In the genomic region with DNA sequence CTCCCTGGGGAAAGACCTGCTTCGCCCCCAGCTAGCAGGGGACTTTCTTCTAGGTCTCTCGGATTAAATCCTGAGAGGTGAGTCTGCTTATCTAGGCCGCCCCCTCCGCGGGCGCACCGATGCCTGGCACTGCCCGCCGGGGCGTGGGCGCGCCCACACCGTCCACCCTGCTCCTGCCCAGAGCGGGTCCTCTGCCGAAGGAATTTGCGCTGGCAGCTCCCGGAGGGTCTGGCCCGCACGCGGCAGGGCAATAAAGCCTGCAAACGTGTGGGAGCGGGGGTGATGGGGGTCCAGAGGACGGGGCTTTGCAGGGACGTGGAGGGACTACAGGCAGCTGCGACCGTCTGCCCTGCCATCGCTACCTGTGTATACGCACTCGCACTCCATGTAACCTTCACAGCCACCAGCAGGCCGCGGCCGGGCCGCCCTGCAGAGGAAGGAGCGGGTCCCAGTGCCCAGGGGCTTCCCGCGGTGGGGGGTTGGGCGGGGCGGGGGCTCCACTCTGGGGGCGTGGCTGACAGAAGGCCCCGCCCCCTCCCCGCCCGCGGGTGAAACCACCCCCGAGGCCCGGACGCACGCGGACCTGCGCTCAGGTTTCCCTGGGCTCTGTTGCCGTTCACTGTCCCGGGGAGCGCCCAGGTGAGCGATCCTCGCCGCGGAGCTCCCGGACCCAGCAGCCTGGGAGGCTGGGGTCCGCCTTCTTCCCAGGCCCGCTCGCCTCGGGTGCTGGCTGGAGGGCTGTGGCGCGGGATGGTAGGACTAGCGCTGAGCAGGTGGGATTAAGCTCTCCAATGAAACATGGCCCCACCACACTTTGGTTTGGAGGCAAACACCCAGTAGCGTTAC, we compare ENCODE assay signal across 15 cellular contexts.
DNase-seq lines count a peak whose midpoint lies in the region; ATAC-seq and TF ChIP-seq lines count a peak whose summit lies in the region.
"Had no signal": no experiment of that assay in that cellular context is flagged by ENCODE, and none has a peak within 500 bp of the region (broad histone marks: within the 10 kb centered on the region; RNA-seq: fewer than 3 reads in every experiment).

No MANE protein-coding gene starts in this region.

- DNase-seq in H7 (peak; percentile 87), WTC11 (ENCODE audit: low spot score) (peak; percentile 34), islet precursor cell (peak; percentile 49), type B pancreatic cell (ENCODE audit: extremely low spot score, unreplicated experiment) (peak; percentile 62)
- DNase-seq: AML-193; CD4-positive, CD25-positive, alpha-beta regulatory T cell; DMS53; NCI-H1436; NCI-H226; NCI-H526 treated with DMSO at 0.1 percent for 48 hours; OCI-M1; SJCRH30 had no signal

- H3K4me3 ChIP-seq in H7 (ENCODE audit: insufficient read depth, low read depth, low read length), result no peak overlapping the region
- H3K4me3 ChIP-seq: SJCRH30 had no signal

- peaks cover 64% of the 10 kb centered on the region for H3K4me1 Mint-ChIP-seq in WTC11
- H3K4me1 Mint-ChIP-seq in type B pancreatic cell (ENCODE audit: unreplicated experiment), result peaks cover 43% of the 10 kb centered on the region
- H3K4me1 Mint-ChIP-seq: CD4-positive, CD25-positive, alpha-beta regulatory T cell had no signal

- H3K27ac Mint-ChIP-seq in WTC11, result peak overlapping the region; percentile 79
- H3K27ac Mint-ChIP-seq in type B pancreatic cell, result no peak overlapping the region

- no peak overlapping the region for H3K4me3 Mint-ChIP-seq in WTC11
- H3K4me3 Mint-ChIP-seq in type B pancreatic cell, result no peak overlapping the region
- H3K4me3 Mint-ChIP-seq: CD4-positive, CD25-positive, alpha-beta regulatory T cell had no signal

- H3K36me3 ChIP-seq in H7 (replicated peaks; ENCODE audit: control insufficient read depth, insufficient read depth, low read length), result no peaks in the 10 kb centered on the region
- H3K36me3 ChIP-seq: SJCRH30 had no signal

- CTCF ChIA-PET in WTC11 (lab: Charles Lee), result interaction anchor here (0.8 to 1.2 kb wide), 3 partner anchors 8 to 243 kb away, joined by 4 to 6 read pairs (median 4); no protein-coding TSS in a partner anchor

- H3K27me3 Mint-ChIP-seq in WTC11 (ENCODE audit: low read depth), result no peaks in the 10 kb centered on the region; the same call in 1 of the 2 replicates
- H3K27me3 Mint-ChIP-seq in type B pancreatic cell, result no peaks in the 10 kb centered on the region
- H3K27me3 Mint-ChIP-seq: CD4-positive, CD25-positive, alpha-beta regulatory T cell had no signal

- no peaks in the 10 kb centered on the region for H3K9me3 Mint-ChIP-seq in WTC11
- H3K9me3 Mint-ChIP-seq in type B pancreatic cell, result no peaks in the 10 kb centered on the region

- 0 out of 2 replicates have a peak, but pooled peaks cover 1% of the 10 kb centered on the region for H3K27me3 ChIP-seq in H7 (ENCODE audit: control insufficient read depth, insufficient read depth, low read length)
- H3K27me3 ChIP-seq: SJCRH30 had no signal

- peak; percentile 6; the same call in 1 of the 2 replicates for ATAC-seq in WTC11
- no peak for ATAC-seq in HG03342 (IDR thresholded peaks at IDR 0.05; ENCODE audit: unreplicated experiment)
- ATAC-seq in GM21423 (IDR thresholded peaks at IDR 0.05; ENCODE audit: unreplicated experiment), result no peak
- no peak for ATAC-seq in GM19023 (IDR thresholded peaks at IDR 0.05; ENCODE audit: unreplicated experiment)

- no peak for TF ChIP-seq CTCF in WTC11 (IDR thresholded peaks at IDR 0.05)
- no peak for TF ChIP-seq CTCF in type B pancreatic cell (conservative IDR thresholded peaks at IDR 0.05)

- H3K36me3 Mint-ChIP-seq in WTC11 (no peaks in the 10 kb centered on the region), type B pancreatic cell (no peaks in the 10 kb centered on the region)
- H3K36me3 Mint-ChIP-seq: CD4-positive, CD25-positive, alpha-beta regulatory T cell had no signal

- POLR2A ChIA-PET in WTC11 (lab: Charles Lee), result interaction anchor here (0.6 kb wide), 1 partner anchor 93 kb away, joined by 6 read pairs; no protein-coding TSS in a partner anchor

TF ChIP-seq in WTC11, 78 proteins besides CTCF, POLR2A, EP300 and RAD21:
- TF ChIP-seq, protein P1, sequence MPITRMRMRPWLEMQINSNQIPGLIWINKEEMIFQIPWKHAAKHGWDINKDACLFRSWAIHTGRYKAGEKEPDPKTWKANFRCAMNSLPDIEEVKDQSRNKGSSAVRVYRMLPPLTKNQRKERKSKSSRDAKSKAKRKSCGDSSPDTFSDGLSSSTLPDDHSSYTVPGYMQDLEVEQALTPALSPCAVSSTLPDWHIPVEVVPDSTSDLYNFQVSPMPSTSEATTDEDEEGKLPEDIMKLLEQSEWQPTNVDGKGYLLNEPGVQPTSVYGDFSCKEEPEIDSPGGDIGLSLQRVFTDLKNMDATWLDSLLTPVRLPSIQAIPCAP (CRISPR knock-in tag; IDR thresholded peaks at IDR 0.05), result no peak
- TF ChIP-seq, protein P2, sequence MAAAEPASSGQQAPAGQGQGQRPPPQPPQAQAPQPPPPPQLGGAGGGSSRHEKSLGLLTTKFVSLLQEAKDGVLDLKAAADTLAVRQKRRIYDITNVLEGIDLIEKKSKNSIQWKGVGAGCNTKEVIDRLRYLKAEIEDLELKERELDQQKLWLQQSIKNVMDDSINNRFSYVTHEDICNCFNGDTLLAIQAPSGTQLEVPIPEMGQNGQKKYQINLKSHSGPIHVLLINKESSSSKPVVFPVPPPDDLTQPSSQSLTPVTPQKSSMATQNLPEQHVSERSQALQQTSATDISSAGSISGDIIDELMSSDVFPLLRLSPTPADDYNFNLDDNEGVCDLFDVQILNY (CRISPR knock-in tag; IDR thresholded peaks at IDR 0.05), result no peak

Comparison
In these comparisons a context has a peak if more than half of its experiments do, and no peak if none do; other contexts are left out.
1. DNase-seq: peak in every context shown above with its lines; median percentile 87 in H7; 62 in type B pancreatic cell; 49 in islet precursor cell; 34 in WTC11.